Comparison of ENCODE assay signal across 32 cellular contexts in genomic region chr3:84566256-84566655, GRCh38.
"Had no signal": no experiment of that assay in that cellular context is flagged by ENCODE, and none has a peak within 500 bp of the region (broad histone marks: within the 10 kb centered on the region; RNA-seq: fewer than 3 reads in every experiment).

No MANE protein-coding gene starts in this region.

- DNase-seq: activated effector memory CD4-positive, alpha-beta T cell treated with anti-CD3 and anti-CD28 coated beads, Interleukin-2, amount 50 U/mL, for 16 hours; activated effector memory CD4-positive, alpha-beta T cell treated with Interleukin-2 at 50 U/mL for 16 hours; activated gamma-delta T cell; activated gamma-delta T cell treated with Interleukin-2 at 50 U/mL for 16 hours; activated naive CD4-positive, alpha-beta T cell; activated naive CD4-positive, alpha-beta T cell treated with anti-CD3 and anti-CD28 coated beads for 36 hours; activated naive CD4-positive, alpha-beta T cell treated with anti-CD3 and anti-CD28 coated beads, Interleukin-2, amount 10 ng/mL, durations not matched to agents 7 days and 5 days; activated naive CD4-positive, alpha-beta T cell treated with anti-CD3 and anti-CD28 coated beads, Interleukin-2, amount 50 U/mL, for 16 hours; activated naive CD4-positive, alpha-beta T cell treated with Interleukin-2 at 50 U/mL for 16 hours; activated naive CD8-positive, alpha-beta T cell treated with anti-CD3 and anti-CD28 coated beads for 36 hours; activated naive CD8-positive, alpha-beta T cell treated with anti-CD3 and anti-CD28 coated beads, Interleukin-2, amount 10 ng/mL, durations not matched to agents 7 days and 5 days; activated naive CD8-positive, alpha-beta T cell treated with anti-CD3 and anti-CD28 coated beads, Interleukin-2, amount 50 U/mL, for 24 hours; activated T-cell treated with anti-CD3 and anti-CD28 coated beads, Interleukin-2, amount 50 U/mL, for 1 hour; activated T-cell treated with anti-CD3 and anti-CD28 coated beads, Interleukin-2, amount 50 U/mL, for 24 hours; activated T-cell treated with anti-CD3 and anti-CD28 coated beads, Interleukin-2, amount 50 U/mL, for 4 hours; activated T-cell treated with anti-CD3 and anti-CD28 coated beads, Interleukin-2, amount 50 U/mL, for 48 hours; activated T-cell treated with anti-CD3 and anti-CD28 coated beads, Interleukin-2, amount 50 U/mL, for 72 hours; adrenal gland; amniotic stem cell; amygdala; anterior cingulate cortex; aorta; body of pancreas; brain microvascular endothelial cell; caudate nucleus; central memory CD4-positive, alpha-beta T cell; cerebellar nuclear complex had no signal

- H3K9me3 ChIP-seq: adrenal gland, ascending aorta, body of pancreas, breast epithelium had no signal

- H3K4me1 ChIP-seq: adrenal gland, ascending aorta, body of pancreas, breast epithelium had no signal

- H3K36me3 ChIP-seq: adrenal gland, ascending aorta, brain microvascular endothelial cell, breast epithelium, cardiac muscle cell had no signal

- ATAC-seq: activated naive CD4-positive, alpha-beta T cell treated with anti-CD3 and anti-CD28 coated beads, Interleukin-2, amount 50 U/mL, for 72 hours; activated naive CD8-positive, alpha-beta T cell treated with anti-CD3 and anti-CD28 coated beads, Interleukin-2, amount 50 U/mL, for 24 hours; activated T-cell treated with anti-CD3 and anti-CD28 coated beads, Interleukin-2, amount 50 U/mL, for 4 hours; activated T-cell treated with anti-CD3 and anti-CD28 coated beads, Interleukin-2, amount 50 U/mL, for 72 hours; activated T-helper 17 cell treated with anti-CD3 and anti-CD28 coated beads, Interleukin-2, amount 50 U/mL, for 72 hours; body of pancreas had no signal

- H3K27ac ChIP-seq: adrenal gland, ascending aorta, body of pancreas, brain microvascular endothelial cell, breast epithelium, cardiac muscle cell had no signal

- H3K27me3 ChIP-seq: adrenal gland, ascending aorta, body of pancreas, brain microvascular endothelial cell, breast epithelium, cardiac muscle cell had no signal

- H3K4me3 ChIP-seq: adrenal gland, ascending aorta, body of pancreas, breast epithelium, cardiac muscle cell had no signal
